ENCODE assay signal across 16 cellular contexts in the genomic region with DNA sequence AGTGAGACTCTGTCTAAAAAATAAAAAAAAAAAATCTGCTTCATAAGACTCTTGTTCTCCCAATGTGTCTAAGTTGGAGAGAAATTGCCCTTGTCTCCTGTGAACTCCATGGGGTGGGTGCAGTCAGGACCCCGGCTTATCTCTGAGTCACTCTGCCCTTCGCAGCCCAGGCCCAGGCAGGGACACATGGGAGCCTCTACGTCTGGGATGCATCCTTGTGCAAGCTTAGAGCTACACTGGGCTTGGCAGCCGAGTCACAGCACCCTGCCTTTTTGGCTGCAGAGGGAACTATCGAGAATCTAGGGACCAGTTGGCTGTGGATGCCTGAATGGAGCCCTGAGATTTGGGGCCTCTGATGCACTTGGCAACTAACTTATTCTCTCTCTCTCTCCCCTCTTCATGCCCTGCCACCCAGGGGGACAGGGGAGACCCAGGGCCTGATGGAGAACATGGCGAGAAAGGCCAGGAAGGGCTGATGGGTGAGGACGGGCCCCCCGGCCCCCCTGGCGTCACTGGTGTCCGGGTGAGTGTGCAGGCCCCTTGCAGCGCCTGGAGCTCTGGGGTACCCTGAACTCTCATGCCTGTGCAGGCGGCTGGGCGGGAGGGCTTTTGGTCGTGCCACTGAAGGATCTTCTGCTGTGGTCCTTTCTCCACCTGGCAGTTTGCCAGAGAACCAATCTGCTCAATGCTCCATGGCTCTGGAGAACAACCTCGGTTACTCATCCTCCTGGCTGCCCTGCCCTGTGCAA. TPM values are rescaled to one million over a fixed set of nuclear protein-coding genes. Genes with fewer than 3 reads are reported as not detected.
DNase-seq lines count a peak whose midpoint lies in the region; ATAC-seq and TF ChIP-seq lines count a peak whose summit lies in the region.
"Had no signal": no experiment of that assay in that cellular context is flagged by ENCODE, and none has a peak within 500 bp of the region (broad histone marks: within the 10 kb centered on the region; RNA-seq: fewer than 3 reads in every experiment).

No MANE protein-coding gene starts in this region.

- dilution Hi-C loops in mammary epithelial cell (cut with HindIII; ENCODE audit: low sequenced_read_pairs): loop anchor here (5.0 kb wide), 1 partner anchor 63 kb away; no protein-coding TSS in a partner anchor

- H2AFZ ChIP-seq in mammary epithelial cell (ENCODE audit: low read depth, low read length): no peak overlapping the region

- H3K9me3 ChIP-seq in mammary epithelial cell (replicated peaks; ENCODE audit: insufficient read depth, low read length) (no peaks in the 10 kb centered on the region), RWPE2 (ENCODE audit: severe bottlenecking) (no peaks in the 10 kb centered on the region), upper lobe of right lung (no peaks in the 10 kb centered on the region), HAP-1 (no peaks in the 10 kb centered on the region)

- no peak overlapping the region for H3K4me3 ChIP-seq in mammary epithelial cell (replicated peaks in 1 of 3; ENCODE audit: insufficient read depth in 1 of 3, low read depth in 2 of 3, low read length in 3 of 3)
- H3K4me3 ChIP-seq in RWPE2 (ENCODE audit: severe bottlenecking): no peak overlapping the region
- H3K4me3 ChIP-seq in upper lobe of right lung: no peak overlapping the region
- no peak overlapping the region for H3K4me3 ChIP-seq in HAP-1

- H3K27ac ChIP-seq in mammary epithelial cell (ENCODE audit: insufficient read depth, low read depth, low read length): no peak overlapping the region
- peak overlapping the region; percentile 89 for H3K27ac ChIP-seq in RWPE2 (ENCODE audit: poor library complexity, severe bottlenecking)
- H3K27ac ChIP-seq in upper lobe of right lung: no peak overlapping the region

- H3K36me3 Mint-ChIP-seq in MCF 10A (ENCODE audit: insufficient read depth, unreplicated experiment) (no peaks in the 10 kb centered on the region), endothelial cell (ENCODE audit: low read depth, unreplicated experiment) (peaks cover 43% of the 10 kb centered on the region)

- CTCF ChIA-PET in MCF 10A (lab: Yijun Ruan, JAX) (interaction anchor here (0.6 to 1.5 kb wide), 2 partner anchors 16 to 1345 kb away, joined by 3 to 5 read pairs; no protein-coding TSS in a partner anchor), mammary epithelial cell (lab: Charles Lee; ENCODE audit: low non-redundant PET) (no interaction called here)

- no peaks in the 10 kb centered on the region for H3K79me2 ChIP-seq in mammary epithelial cell (ENCODE audit: insufficient read depth, low read length)

- DNase-seq in MCF 10A (ENCODE audit: unreplicated experiment): peak; percentile 27
- no peak for DNase-seq in mammary epithelial cell
- DNase-seq in RWPE2 (ENCODE audit: low spot score): peak; percentile 57
- DNase-seq in islet precursor cell: peak; percentile 68
- peak; percentile 51 for DNase-seq in upper lobe of right lung
- no peak for DNase-seq in endothelial cell (ENCODE audit: low spot score)
- DNase-seq in stimulated activated CD4-positive, alpha-beta T cell treated with anti-CD3 and anti-CD28 coated beads, Interleukin-1b, Interleukin-23, amount 100 ng/mL, for 48 hours: no peak
- DNase-seq in HAP-1 (ENCODE audit: low spot score in 2 of 2): no peak
- DNase-seq: AML-193, DMS153, NCI-H1436 treated with DMSO at 0.1 percent for 48 hours, occipital lobe had no signal

- POLR2A ChIA-PET in MCF 10A (lab: Yijun Ruan, JAX): no interaction called here

- H3K27ac Mint-ChIP-seq in MCF 10A (ENCODE audit: low read depth, unreplicated experiment): no peak overlapping the region
- no peak overlapping the region for H3K27ac Mint-ChIP-seq in endothelial cell (ENCODE audit: unreplicated experiment)
- H3K27ac Mint-ChIP-seq: activated naive CD8-positive, alpha-beta T cell; mesothelial cell of epicardium had no signal

- H4K20me1 ChIP-seq in mammary epithelial cell (ENCODE audit: insufficient read depth, low read length): no peaks in the 10 kb centered on the region

- TF ChIP-seq CTCF in MCF 10A (IDR thresholded peaks at IDR 0.05; ENCODE audit: unreplicated experiment): no peak
- TF ChIP-seq CTCF in mammary epithelial cell (conservative IDR thresholded peaks at IDR 0.05 in 1 of 2, IDR thresholded peaks at IDR 0.05 in 1 of 2; ENCODE audit: extremely low read depth in 1 of 2, insufficient read depth in 1 of 2, low read depth in 1 of 2, low read length in 2 of 2): no peak
- no peak for TF ChIP-seq CTCF in RWPE2 (IDR thresholded peaks at IDR 0.05; ENCODE audit: poor library complexity, severe bottlenecking)
- no peak for TF ChIP-seq CTCF in upper lobe of right lung (IDR thresholded peaks at IDR 0.05)
- TF ChIP-seq CTCF in endothelial cell (IDR thresholded peaks at IDR 0.05; ENCODE audit: unreplicated experiment): no peak

- H3K4me1 Mint-ChIP-seq in MCF 10A (ENCODE audit: insufficient read depth, unreplicated experiment): peaks cover 33% of the 10 kb centered on the region
- peaks cover under 1% of the 10 kb centered on the region for H3K4me1 Mint-ChIP-seq in endothelial cell (ENCODE audit: unreplicated experiment)
- H3K4me1 Mint-ChIP-seq: mesothelial cell of epicardium had no signal

- H3K4me2 ChIP-seq in mammary epithelial cell (ENCODE audit: insufficient read depth, low read depth, low read length): no peak overlapping the region

- ATAC-seq in RWPE2 (ENCODE audit: low read depth) (no peak), upper lobe of right lung (no peak)

- intact Hi-C loops in MCF 10A (cut with micrococcal nuclease): no loop called here
- intact Hi-C loops in mammary epithelial cell (cut with micrococcal nuclease): loop anchor here (5.0 kb wide), 1 partner anchor 53 kb away; no protein-coding TSS in a partner anchor
- intact Hi-C loops in upper lobe of right lung (cut with DNase I): no loop called here

- no peaks in the 10 kb centered on the region for H3K9me3 Mint-ChIP-seq in MCF 10A (ENCODE audit: unreplicated experiment)
- no peaks in the 10 kb centered on the region for H3K9me3 Mint-ChIP-seq in endothelial cell (ENCODE audit: unreplicated experiment)
- H3K9me3 Mint-ChIP-seq: mesothelial cell of epicardium had no signal

- H3K4me1 ChIP-seq in mammary epithelial cell (ENCODE audit: insufficient read depth, low read length) (peaks cover 53% of the 10 kb centered on the region), RWPE2 (ENCODE audit: insufficient read depth, poor library complexity, severe bottlenecking) (peaks cover 51% of the 10 kb centered on the region), upper lobe of right lung (no peaks in the 10 kb centered on the region), HAP-1 (no peaks in the 10 kb centered on the region)

- no peaks in the 10 kb centered on the region for H3K27me3 ChIP-seq in mammary epithelial cell (ENCODE audit: insufficient read depth, low read length)
- no peaks in the 10 kb centered on the region for H3K27me3 ChIP-seq in RWPE2 (ENCODE audit: insufficient read depth, poor library complexity, severe bottlenecking)
- H3K27me3 ChIP-seq in upper lobe of right lung: no peaks in the 10 kb centered on the region
- H3K27me3 ChIP-seq in HAP-1 (ENCODE audit: low read depth): no peaks in the 10 kb centered on the region

- in situ Hi-C loops in mammary epithelial cell (cut with MboI; ENCODE audit: low sequenced_read_pairs in 2 of 2): loop anchor here in 1 of 2 donors (25.0 kb wide), 1 partner anchor 538 kb away; no protein-coding TSS in a partner anchor
- in situ Hi-C loops in HAP-1 (cut with MboI; ENCODE audit: low sequenced_read_pairs): loop anchor here (25.0 kb wide), 1 partner anchor 538 kb away; no protein-coding TSS in a partner anchor

- no TSS peak for BruUV-seq in MCF 10A (replicated peaks; lab: Mats Ljungman, UMichigan)
- no TSS peak for BruUV-seq in mammary epithelial cell (replicated peaks; lab: Mats Ljungman, UMichigan)

- H3K4me3 Mint-ChIP-seq in MCF 10A (ENCODE audit: unreplicated experiment): no peak overlapping the region
- no peak overlapping the region for H3K4me3 Mint-ChIP-seq in endothelial cell (ENCODE audit: unreplicated experiment)
- H3K4me3 Mint-ChIP-seq: activated naive CD8-positive, alpha-beta T cell; central memory CD8-positive, alpha-beta T cell; mesothelial cell of epicardium had no signal

- H3K36me3 ChIP-seq in mammary epithelial cell (ENCODE audit: insufficient read depth, low read length) (no peaks in the 10 kb centered on the region), RWPE2 (ENCODE audit: low read depth) (no peaks in the 10 kb centered on the region), upper lobe of right lung (no peaks in the 10 kb centered on the region), HAP-1 (replicated peaks) (peaks cover 4% of the 10 kb centered on the region; the same call in 1 of the 2 replicates)

- H3K9ac ChIP-seq in mammary epithelial cell (ENCODE audit: insufficient read depth, low read length): no peak overlapping the region

- WGBS in mammary epithelial cell (ENCODE audit: low coverage, missing lambda C conversion rate): 90% methylated on average over 14 of the region's 15 CpGs

- no peaks in the 10 kb centered on the region for H3K27me3 Mint-ChIP-seq in MCF 10A (ENCODE audit: insufficient read depth, unreplicated experiment)
- H3K27me3 Mint-ChIP-seq in endothelial cell (ENCODE audit: unreplicated experiment): peaks cover 7% of the 10 kb centered on the region
- H3K27me3 Mint-ChIP-seq: activated naive CD8-positive, alpha-beta T cell had no signal

RNA-seq across cellular contexts. Expression of gene ORM1, which starts 47.5 kb away (rescaled TPM):
- total RNA-seq in MCF 10A (2022) (not detected in 2 replicates), mammary epithelial cell (not detected), upper lobe of right lung (5.2 TPM), endothelial cell (ENCODE audit: unreplicated experiment) (not detected)
- not detected for polyA plus RNA-seq in mammary epithelial cell
- polyA minus RNA-seq in mammary epithelial cell: not detected
- total RNA-seq: mesothelial cell of epicardium, occipital lobe had no signal

RNA-seq across cellular contexts. Expression of gene ORM2, which starts 54.2 kb away (rescaled TPM):
- total RNA-seq in MCF 10A (2022) (not detected in 2 replicates), mammary epithelial cell (not detected), upper lobe of right lung (3.9 TPM), endothelial cell (ENCODE audit: unreplicated experiment) (not detected)
- polyA plus RNA-seq in mammary epithelial cell: not detected
- polyA minus RNA-seq in mammary epithelial cell: not detected
- total RNA-seq: mesothelial cell of epicardium, occipital lobe, ureter had no signal

Comparison
In these comparisons a context has a peak if more than half of its experiments do, and no peak if none do; other contexts are left out.
1. DNase-seq: peak in MCF 10A (single experiment), RWPE2 (single experiment), islet precursor cell (single experiment) and upper lobe of right lung (single experiment); none in mammary epithelial cell (single experiment), endothelial cell (single experiment), stimulated activated CD4-positive, alpha-beta T cell treated with anti-CD3 and anti-CD28 coated beads, Interleukin-1b, Interleukin-23, amount 100 ng/mL, for 48 hours (single experiment) and HAP-1 (0 of 2).